In the genomic region with DNA sequence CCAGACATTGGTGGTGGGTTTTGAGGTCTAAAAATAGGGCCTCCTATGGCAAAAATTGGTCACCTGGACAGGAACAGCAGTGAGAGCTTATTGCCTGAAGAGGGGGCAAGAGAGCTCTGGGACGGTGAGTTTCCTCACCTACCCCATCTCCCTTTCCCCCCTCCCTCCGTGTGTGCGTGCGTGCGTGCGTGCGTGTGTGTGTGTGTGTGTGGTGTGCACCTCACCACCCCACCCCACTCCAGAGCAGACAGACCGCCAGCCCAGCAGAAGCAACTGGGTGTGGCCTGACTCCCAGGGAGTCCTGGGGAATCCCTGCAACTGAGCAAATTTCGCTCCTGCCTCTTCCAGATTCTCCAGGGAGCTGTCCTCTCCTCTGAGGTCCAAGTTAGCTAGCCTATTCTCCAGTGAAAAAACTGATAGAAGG, we compare ENCODE assay signal across 8 cellular contexts. TPM values are rescaled to one million over a fixed set of nuclear protein-coding genes. Genes with fewer than 3 reads are reported as not detected.
DNase-seq lines count a peak whose midpoint lies in the region; ATAC-seq, FAIRE-seq and TF ChIP-seq lines count a peak whose summit lies in the region.

No MANE protein-coding gene starts in this region.

- peak; percentile 30 for ATAC-seq in GM19467 (IDR thresholded peaks at IDR 0.05; ENCODE audit: unreplicated experiment)
- no peak for ATAC-seq in GM18873 (IDR thresholded peaks at IDR 0.05; ENCODE audit: low FRiP score, unreplicated experiment)

- H3K4me1 ChIP-seq in BE2C (no peaks in the 10 kb centered on the region; the same call in 1 of the 2 replicates), astrocyte (ENCODE audit: insufficient read depth, low read length) (peaks cover 22% of the 10 kb centered on the region), iPS-15b (ENCODE audit: control insufficient read depth, insufficient read depth, low read length) (peaks cover 23% of the 10 kb centered on the region), spleen (peaks cover 7 to 52% (median 39%) of the 10 kb centered on the region in 6 donors)

- DNase-seq in BE2C (peak; percentile 66), NB4 (ENCODE audit: low read depth) (peak; percentile 82), T-helper 2 cell (peak; percentile 34 to 95 (median 70)), astrocyte (ENCODE audit: low read depth) (peak; percentile 66), spleen (peak; percentile 93)

- TF ChIP-seq POLR2A in NB4 (IDR thresholded peaks at IDR 0.05; ENCODE audit: extremely low read depth, insufficient read length) (no peak), spleen (IDR thresholded peaks at IDR 0.05) (peak in 1 of 3 donors; percentile 50)

- no peaks in the 10 kb centered on the region for H4K20me1 ChIP-seq in astrocyte (ENCODE audit: insufficient read depth, low read length)

- H3K27me3 Mint-ChIP-seq in astrocyte (ENCODE audit: low read depth, unreplicated experiment): no peaks in the 10 kb centered on the region

- no peak overlapping the region for H3K27ac ChIP-seq in astrocyte (ENCODE audit: low read depth, low read length)
- peak overlapping the region; percentile 77 to 95 (median 90) for H3K27ac ChIP-seq in spleen

- no peaks in the 10 kb centered on the region for H3K9me3 Mint-ChIP-seq in astrocyte (ENCODE audit: unreplicated experiment)

- H3K4me3 Mint-ChIP-seq in astrocyte (ENCODE audit: unreplicated experiment): no peak overlapping the region

- 10 to 80% (median 12%) methylated on average over 1 to 9 of the region's 9 CpGs for WGBS in spleen, 5 donors

- no peaks in the 10 kb centered on the region for H3K36me3 Mint-ChIP-seq in astrocyte (ENCODE audit: low read depth, unreplicated experiment)

- TF ChIP-seq CTCF in BE2C (IDR thresholded peaks at IDR 0.05; ENCODE audit: low read depth, low read length) (peak; percentile 67), NB4 (IDR thresholded peaks at IDR 0.05; ENCODE audit: low read depth, low read length) (peak; percentile 58), astrocyte (IDR thresholded peaks at IDR 0.05; ENCODE audit: insufficient read depth, low read depth, low read length) (peak; percentile 46), spleen (IDR thresholded peaks at IDR 0.05 in 8 of 11, conservative IDR thresholded peaks at IDR 0.05 in 3 of 11) (peak; percentile 40 to 86 (median 79))

- intact Hi-C loops in spleen (cut with DNase I; ENCODE audit: low total_unique reads): loop anchor here (5.0 to 10.0 kb wide), 2 partner anchors 52 to 99 kb away; no protein-coding TSS in a partner anchor

- H3K36me3 ChIP-seq in BE2C: no peaks in the 10 kb centered on the region
- H3K36me3 ChIP-seq in astrocyte (ENCODE audit: insufficient read depth, low read length): no peaks in the 10 kb centered on the region
- no peaks in the 10 kb centered on the region for H3K36me3 ChIP-seq in iPS-15b (ENCODE audit: control insufficient read depth, insufficient read depth, low read length)
- no peaks in the 10 kb centered on the region for H3K36me3 ChIP-seq in spleen

- no peak for FAIRE-seq in astrocyte (lab: Jason Lieb, UNC)

- H3K9me3 ChIP-seq in BE2C: no peaks in the 10 kb centered on the region
- no peaks in the 10 kb centered on the region for H3K9me3 ChIP-seq in astrocyte (ENCODE audit: insufficient read depth, low read depth, low read length)
- no peaks in the 10 kb centered on the region for H3K9me3 ChIP-seq in iPS-15b (ENCODE audit: control insufficient read depth, insufficient read depth, low read length)
- no peaks in the 10 kb centered on the region for H3K9me3 ChIP-seq in spleen

- no peak overlapping the region for H3K9ac ChIP-seq in astrocyte (ENCODE audit: low read length)
- H3K9ac ChIP-seq in iPS-15b (ENCODE audit: low read depth, low read length): no peak overlapping the region

- H3K27me3 ChIP-seq in BE2C (no peaks in the 10 kb centered on the region), astrocyte (ENCODE audit: insufficient read depth, low read length) (no peaks in the 10 kb centered on the region), iPS-15b (ENCODE audit: control insufficient read depth, insufficient read depth, low read length) (peaks cover 5% of the 10 kb centered on the region), spleen (replicated peaks in 1 of 7) (peaks cover 0 to 28% (median 0%) of the 10 kb centered on the region in 7 donors)

- no peaks in the 10 kb centered on the region for H3K79me2 ChIP-seq in astrocyte (ENCODE audit: insufficient read depth, low read length)

- H3K4me3 ChIP-seq in BE2C (ENCODE audit: low read depth, low read length): no peak overlapping the region
- H3K4me3 ChIP-seq in NB4 (ENCODE audit: low read depth, low read length): peak overlapping the region; percentile 42
- no peak overlapping the region for H3K4me3 ChIP-seq in astrocyte (ENCODE audit: insufficient read depth, low read depth, low read length)
- H3K4me3 ChIP-seq in iPS-15b (ENCODE audit: low read depth, low read length): peak overlapping the region; percentile 1
- peak overlapping the region in 1 of 8 donors; percentile 66 for H3K4me3 ChIP-seq in spleen

- H2AFZ ChIP-seq in astrocyte (ENCODE audit: low read depth, low read length): no peak overlapping the region

- H3K4me2 ChIP-seq in astrocyte (ENCODE audit: low read length): no peak overlapping the region

- H3K27ac Mint-ChIP-seq in astrocyte (ENCODE audit: unreplicated experiment): no peak overlapping the region

- peaks cover 11% of the 10 kb centered on the region for H3K4me1 Mint-ChIP-seq in astrocyte (ENCODE audit: low read depth, unreplicated experiment)

RNA-seq across cellular contexts. Expression of a gene that starts 44.7 kb away (rescaled TPM):
- polyA plus RNA-seq in BE2C (2012; ENCODE audit: insufficient read depth, insufficient read length, low read depth): 77.3 TPM
- total RNA-seq in astrocyte (155 and 161 TPM in 2 replicates), spleen (10 to 100 TPM; 26.6 to 47.6 (median 36.6) TPM)
- polyA plus RNA-seq in spleen: 10 to 100 TPM; 15.0 to 24.9 (median 23.3) TPM

Comparison
In these comparisons a context has a peak if more than half of its experiments do, and no peak if none do; other contexts are left out.
1. H3K4me3 ChIP-seq: peak in NB4 (single experiment) and iPS-15b (single experiment); none in BE2C (single experiment) and astrocyte (single experiment).
2. Peak in every context shown above with its lines, with median percentiles within 50 percentile points of each other: DNase-seq and CTCF ChIP-seq.